In genomic region chr14:69005432-69006148, GRCh38 we compare ENCODE assay signal across 8 cellular contexts. TPM values are rescaled to one million over a fixed set of nuclear protein-coding genes. Genes with fewer than 3 reads are reported as not detected.
DNase-seq lines count a peak whose midpoint lies in the region; ATAC-seq and TF ChIP-seq lines count a peak whose summit lies in the region.

No MANE protein-coding gene starts in this region.

- ATAC-seq in GM21526 (IDR thresholded peaks at IDR 0.05; ENCODE audit: low FRiP score, unreplicated experiment) (no peak), HG03097 (IDR thresholded peaks at IDR 0.05; ENCODE audit: low FRiP score, unreplicated experiment) (no peak), GM21360 (IDR thresholded peaks at IDR 0.05; ENCODE audit: unreplicated experiment) (no peak)

- H3K27ac Mint-ChIP-seq in mesothelial cell of epicardium, result peak overlapping the region; percentile 91

- H3K4me3 Mint-ChIP-seq in mesothelial cell of epicardium, result no peak overlapping the region

- H3K4me1 Mint-ChIP-seq in mesothelial cell of epicardium, result peaks cover 26% of the 10 kb centered on the region

- no peaks in the 10 kb centered on the region for H3K36me3 Mint-ChIP-seq in mesothelial cell of epicardium

- DNase-seq in AG08396 (ENCODE audit: low spot score) (peak; percentile 87), M059J (ENCODE audit: low read depth) (peak; percentile 93), dermis blood vessel endothelial cell (peak; percentile 99), mesothelial cell of epicardium (ENCODE audit: low spot score in 2 of 2, unreplicated experiment in 2 of 2) (no peak), putamen (ENCODE audit: low spot score) (no peak)

- no peaks in the 10 kb centered on the region for H3K27me3 Mint-ChIP-seq in mesothelial cell of epicardium (ENCODE audit: low read depth)

- H3K9me3 Mint-ChIP-seq in mesothelial cell of epicardium, result no peaks in the 10 kb centered on the region

- no peak for TF ChIP-seq CTCF in mesothelial cell of epicardium (IDR thresholded peaks at IDR 0.05; ENCODE audit: unreplicated experiment)

RNA-seq across cellular contexts. Expression of gene ACTN1, which starts 26.5 kb away (rescaled TPM):
- total RNA-seq in M059J (2014; rRNA removed; shearing (Covaris generic)), result 221 and 363 TPM in 2 replicates
- 233 and 441 TPM in 2 replicates for total RNA-seq in dermis blood vessel endothelial cell
- 155 to 166 TPM (median 163 TPM) in 3 replicates for total RNA-seq in mesothelial cell of epicardium

Comparison
In these comparisons a context has a peak if more than half of its experiments do, and no peak if none do; other contexts are left out.
1. DNase-seq: peak in AG08396 (single experiment), M059J (single experiment) and dermis blood vessel endothelial cell (single experiment); none in mesothelial cell of epicardium (0 of 2) and putamen (single experiment).